20 cellular contexts compared by ENCODE assay signal in genomic region chr3:59876533-59877062, GRCh38.
"Had no signal": no experiment of that assay in that cellular context is flagged by ENCODE, and none has a peak within 500 bp of the region (broad histone marks: within the 10 kb centered on the region; RNA-seq: fewer than 3 reads in every experiment).

No MANE protein-coding gene starts in this region.

- H3K4me3 Mint-ChIP-seq: activated CD4-positive, alpha-beta T cell treated with anti-CD3 and anti-CD28 coated beads for 36 hours; activated naive CD8-positive, alpha-beta T cell treated with anti-CD3 and anti-CD28 coated beads, Interleukin-2, amount 10 ng/mL, durations not matched to agents 7 days and 5 days; activated T-helper 1 cell treated with anti-CD3 and anti-CD28 coated beads, Interleukin-12 subunit alpha, Interleukin-12 subunit beta, Interleukin-2, Interleukin-4 antibody, amounts not matched to agents 30 ng/mL and 10 ng/mL and 1 ng/mL, durations not matched to agents 14 hours and 24 hours and 36 hours; endodermal cell; stimulated activated naive CD8-positive, alpha-beta T cell treated with anti-CD3 and anti-CD28 coated beads, Interleukin-15, Interleukin-2, amounts not matched to agents 100 ng/mL and 50 ng/mL, for 24 hours; type B pancreatic cell; WTC11 had no signal

- H3K4me3 ChIP-seq: body of pancreas, dorsolateral prefrontal cortex had no signal

- H3K27me3 ChIP-seq: body of pancreas had no signal

- H3K9me3 ChIP-seq: body of pancreas had no signal

- H3K9me3 Mint-ChIP-seq: activated naive CD8-positive, alpha-beta T cell treated with anti-CD3 and anti-CD28 coated beads, Interleukin-2, amount 10 ng/mL, durations not matched to agents 7 days and 5 days; endodermal cell had no signal

- H3K27me3 Mint-ChIP-seq: activated CD4-positive, alpha-beta T cell treated with anti-CD3 and anti-CD28 coated beads for 36 hours; stimulated activated naive CD8-positive, alpha-beta T cell treated with anti-CD3 and anti-CD28 coated beads, Interleukin-15, Interleukin-2, amounts not matched to agents 100 ng/mL and 50 ng/mL, for 24 hours had no signal

- H3K27ac ChIP-seq: body of pancreas, epithelial cell of prostate had no signal

- ATAC-seq: activated CD4-positive, alpha-beta T cell treated with anti-CD3 and anti-CD28 coated beads for 36 hours; body of pancreas; WTC11 had no signal

- H3K27ac Mint-ChIP-seq: activated CD4-positive, alpha-beta T cell treated with anti-CD3 and anti-CD28 coated beads for 36 hours; activated naive CD8-positive, alpha-beta T cell treated with anti-CD3 and anti-CD28 coated beads, Interleukin-2, amount 10 ng/mL, durations not matched to agents 7 days and 5 days; activated T-helper 1 cell treated with anti-CD3 and anti-CD28 coated beads, Interleukin-12 subunit alpha, Interleukin-12 subunit beta, Interleukin-2, Interleukin-4 antibody, amounts not matched to agents 30 ng/mL and 10 ng/mL and 1 ng/mL, durations not matched to agents 14 hours and 24 hours and 36 hours; endodermal cell; stimulated activated naive CD8-positive, alpha-beta T cell treated with anti-CD3 and anti-CD28 coated beads, Interleukin-15, Interleukin-2, amounts not matched to agents 100 ng/mL and 50 ng/mL, for 24 hours; type B pancreatic cell; WTC11 had no signal

- DNase-seq: activated CD4-positive, alpha-beta T cell treated with anti-CD3 and anti-CD28 coated beads for 36 hours; activated CD4-positive, alpha-beta T cell treated with anti-CD3 and anti-CD28 coated beads, Interleukin-2, amount 50 U/mL, for 48 hours; activated naive CD8-positive, alpha-beta T cell treated with anti-CD3 and anti-CD28 coated beads, Interleukin-2, amount 10 ng/mL, durations not matched to agents 7 days and 5 days; activated T-cell treated with anti-CD3 and anti-CD28 coated beads for 4 hours; body of pancreas; central memory CD4-positive, alpha-beta T cell; dorsolateral prefrontal cortex; endodermal cell; foreskin fibroblast; glutamatergic neuron; islet precursor cell; occipital lobe; T-helper 2 cell had no signal

- FAIRE-seq: colon, TTC549 had no signal

- H3K36me3 Mint-ChIP-seq: type B pancreatic cell, WTC11 had no signal

- H3K4me1 ChIP-seq: body of pancreas had no signal
